In genomic region chr21:14086553-14086952, GRCh38 we compare ENCODE assay signal across 20 cellular contexts.
A peak's percentile ranks its signal among the peaks of the same experiment; 100 is the strongest.
DNase-seq lines count a peak whose midpoint lies in the region; ATAC-seq, FAIRE-seq and TF ChIP-seq lines count a peak whose summit lies in the region.
"Had no signal": no experiment of that assay in that cellular context is flagged by ENCODE, and none has a peak within 500 bp of the region (broad histone marks: within the 10 kb centered on the region; RNA-seq: fewer than 3 reads in every experiment).

No MANE protein-coding gene starts in this region.

- no peaks in the 10 kb centered on the region for H3K9me3 ChIP-seq in kidney (ENCODE audit: control insufficient read depth in 1 of 2, low read length in 2 of 2)

- intact Hi-C loops in activated T-helper 2 cell treated with anti-CD3 and anti-CD28 coated beads, Interferon-gamma antibody, Interleukin-2, Interleukin-4, amounts not matched to agents 10 μg/mL and 5 μg/mL and 100 μg/mL, durations not matched to agents 14 hours and 24 hours and 36 hours (cut with micrococcal nuclease), result loop anchor here (5.0 kb wide), 1 partner anchor 296 kb away; the partner anchor contains the start of gene HSPA13
- intact Hi-C loops in kidney (cut with DNase I), result no loop called here

- H3K4me1 ChIP-seq in kidney (ENCODE audit: control insufficient read depth in 1 of 2, insufficient read depth in 1 of 2, low read depth in 1 of 2, low read length in 2 of 2), result no peaks in the 10 kb centered on the region

- no peaks in the 10 kb centered on the region for H3K27me3 Mint-ChIP-seq in activated T-cell treated with anti-CD3 and anti-CD28 coated beads, Interleukin-2, amount 50 U/mL, for 72 hours (ENCODE audit: low read depth)
- no peaks in the 10 kb centered on the region for H3K27me3 Mint-ChIP-seq in activated T-helper 2 cell treated with anti-CD3 and anti-CD28 coated beads, Interferon-gamma antibody, Interleukin-2, Interleukin-4, amounts not matched to agents 10 μg/mL and 5 μg/mL and 100 μg/mL, durations not matched to agents 14 hours and 24 hours and 36 hours (ENCODE audit: low read depth)
- H3K27me3 Mint-ChIP-seq: dendritic cell treated with granulocyte-macrophage colony-stimulating factor and Interleukin-4, amounts not matched to agents 40 ng/mL and 50 ng/mL, for 4 days had no signal

- no peak for FAIRE-seq in kidney (lab: Jason Lieb, UNC)
- FAIRE-seq: GM12891 had no signal

- no peaks in the 10 kb centered on the region for H3K36me3 ChIP-seq in kidney (ENCODE audit: control insufficient read depth in 1 of 2, insufficient read depth in 2 of 2, low read length in 2 of 2)

- peaks cover 0 to 6% of the 10 kb centered on the region in 2 donors for H3K9me3 Mint-ChIP-seq in activated T-cell treated with anti-CD3 and anti-CD28 coated beads, Interleukin-2, amount 50 U/mL, for 72 hours
- peaks cover 14% of the 10 kb centered on the region for H3K9me3 Mint-ChIP-seq in activated T-helper 2 cell treated with anti-CD3 and anti-CD28 coated beads, Interferon-gamma antibody, Interleukin-2, Interleukin-4, amounts not matched to agents 10 μg/mL and 5 μg/mL and 100 μg/mL, durations not matched to agents 14 hours and 24 hours and 36 hours

- DNase-seq in activated T-cell treated with anti-CD3 and anti-CD28 coated beads, Interleukin-2, amount 50 U/mL, for 72 hours, result peak; percentile 10 to 27
- DNase-seq in activated T-cell treated with anti-CD3 and anti-CD28 coated beads, Interleukin-2, amount 50 U/mL, for 48 hours, result no peak
- no peak for DNase-seq in activated T-helper 2 cell treated with anti-CD3 and anti-CD28 coated beads, Interferon-gamma antibody, Interleukin-2, Interleukin-4, amounts not matched to agents 10 μg/mL and 5 μg/mL and 100 μg/mL, durations not matched to agents 14 hours and 24 hours and 36 hours (ENCODE audit: low spot score)
- no peak for DNase-seq in stimulated activated CD4-positive, alpha-beta T cell treated with anti-CD3 and anti-CD28 coated beads, Interleukin-2, amount 100 ng/mL, for 48 hours
- DNase-seq in kidney, result no peak
- no peak for DNase-seq in NCI-H526 treated with DMSO at 0.1 percent for 48 hours (lab: John Stamatoyannopoulos, UW)
- DNase-seq: activated CD4-positive, alpha-beta T cell treated with anti-CD3 and anti-CD28 coated beads for 48 hours; activated effector memory CD4-positive, alpha-beta T cell treated with Interleukin-2 at 50 U/mL for 16 hours; EL; hippocampal formation; NCI-H1694; NCI-H446; SIG-M5; stimulated activated CD4-positive, alpha-beta T cell treated with anti-CD3 and anti-CD28 coated beads, Interleukin-4, amount 100 ng/mL, for 4 hours; T-helper 9 cell; trophoblast cell had no signal

- no peak overlapping the region for H3K9ac ChIP-seq in kidney (ENCODE audit: low read length in 2 of 2)

- peak; percentile 78 to 83 for ATAC-seq in activated T-cell treated with anti-CD3 and anti-CD28 coated beads, Interleukin-2, amount 50 U/mL, for 72 hours (replicated peaks in 1 of 2)
- peak; percentile 54 for ATAC-seq in GM21360 (IDR thresholded peaks at IDR 0.05; ENCODE audit: unreplicated experiment)
- ATAC-seq in HG02938 (IDR thresholded peaks at IDR 0.05; ENCODE audit: unreplicated experiment), result peak; percentile 59

- TF ChIP-seq CTCF in kidney (IDR thresholded peaks at IDR 0.05; ENCODE audit: borderline replicate concordance, extremely low read depth, insufficient read depth), result no peak

- peak overlapping the region; percentile 80 for H3K27ac Mint-ChIP-seq in activated T-cell treated with anti-CD3 and anti-CD28 coated beads, Interleukin-2, amount 50 U/mL, for 72 hours
- H3K27ac Mint-ChIP-seq in activated T-helper 2 cell treated with anti-CD3 and anti-CD28 coated beads, Interferon-gamma antibody, Interleukin-2, Interleukin-4, amounts not matched to agents 10 μg/mL and 5 μg/mL and 100 μg/mL, durations not matched to agents 14 hours and 24 hours and 36 hours, result peak overlapping the region; percentile 81
- H3K27ac Mint-ChIP-seq: dendritic cell treated with granulocyte-macrophage colony-stimulating factor and Interleukin-4, amounts not matched to agents 40 ng/mL and 50 ng/mL, for 4 days had no signal

- peaks cover 0 to 10% of the 10 kb centered on the region in 2 donors for H3K36me3 Mint-ChIP-seq in activated T-cell treated with anti-CD3 and anti-CD28 coated beads, Interleukin-2, amount 50 U/mL, for 72 hours (ENCODE audit: insufficient read depth in 2 of 2)
- peaks cover 35% of the 10 kb centered on the region for H3K36me3 Mint-ChIP-seq in activated T-helper 2 cell treated with anti-CD3 and anti-CD28 coated beads, Interferon-gamma antibody, Interleukin-2, Interleukin-4, amounts not matched to agents 10 μg/mL and 5 μg/mL and 100 μg/mL, durations not matched to agents 14 hours and 24 hours and 36 hours (ENCODE audit: low read depth)

- H3K27ac ChIP-seq in kidney (ENCODE audit: low read depth in 2 of 2, low read length in 2 of 2), result no peak overlapping the region

- H3K4me1 Mint-ChIP-seq in activated T-cell treated with anti-CD3 and anti-CD28 coated beads, Interleukin-2, amount 50 U/mL, for 72 hours (ENCODE audit: low read depth), result peaks cover 39% of the 10 kb centered on the region
- peaks cover 13% of the 10 kb centered on the region for H3K4me1 Mint-ChIP-seq in activated T-helper 2 cell treated with anti-CD3 and anti-CD28 coated beads, Interferon-gamma antibody, Interleukin-2, Interleukin-4, amounts not matched to agents 10 μg/mL and 5 μg/mL and 100 μg/mL, durations not matched to agents 14 hours and 24 hours and 36 hours (ENCODE audit: low read depth)

- H3K4me3 ChIP-seq in kidney (ENCODE audit: low read length in 2 of 2), result no peak overlapping the region

- peak overlapping the region; percentile 12 to 78 for H3K4me3 Mint-ChIP-seq in activated T-cell treated with anti-CD3 and anti-CD28 coated beads, Interleukin-2, amount 50 U/mL, for 72 hours
- no peak overlapping the region for H3K4me3 Mint-ChIP-seq in activated T-helper 2 cell treated with anti-CD3 and anti-CD28 coated beads, Interferon-gamma antibody, Interleukin-2, Interleukin-4, amounts not matched to agents 10 μg/mL and 5 μg/mL and 100 μg/mL, durations not matched to agents 14 hours and 24 hours and 36 hours (ENCODE audit: low read depth)
- H3K4me3 Mint-ChIP-seq: dendritic cell treated with granulocyte-macrophage colony-stimulating factor and Interleukin-4, amounts not matched to agents 40 ng/mL and 50 ng/mL, for 4 days had no signal

Comparison
In these comparisons a context has a peak if more than half of its experiments do, and no peak if none do; other contexts are left out.
1. DNase-seq: peak in activated T-cell treated with anti-CD3 and anti-CD28 coated beads, Interleukin-2, amount 50 U/mL, for 72 hours (2 of 2); none in activated T-cell treated with anti-CD3 and anti-CD28 coated beads, Interleukin-2, amount 50 U/mL, for 48 hours (0 of 2), activated T-helper 2 cell treated with anti-CD3 and anti-CD28 coated beads, Interferon-gamma antibody, Interleukin-2, Interleukin-4, amounts not matched to agents 10 μg/mL and 5 μg/mL and 100 μg/mL, durations not matched to agents 14 hours and 24 hours and 36 hours (single experiment), stimulated activated CD4-positive, alpha-beta T cell treated with anti-CD3 and anti-CD28 coated beads, Interleukin-2, amount 100 ng/mL, for 48 hours (0 of 2), kidney (single experiment) and NCI-H526 treated with DMSO at 0.1 percent for 48 hours (single experiment).
2. Peak in every context shown above with its lines, with median percentiles within 50 percentile points of each other: ATAC-seq.